1 cellular context compared by ENCODE assay signal in the genomic region with DNA sequence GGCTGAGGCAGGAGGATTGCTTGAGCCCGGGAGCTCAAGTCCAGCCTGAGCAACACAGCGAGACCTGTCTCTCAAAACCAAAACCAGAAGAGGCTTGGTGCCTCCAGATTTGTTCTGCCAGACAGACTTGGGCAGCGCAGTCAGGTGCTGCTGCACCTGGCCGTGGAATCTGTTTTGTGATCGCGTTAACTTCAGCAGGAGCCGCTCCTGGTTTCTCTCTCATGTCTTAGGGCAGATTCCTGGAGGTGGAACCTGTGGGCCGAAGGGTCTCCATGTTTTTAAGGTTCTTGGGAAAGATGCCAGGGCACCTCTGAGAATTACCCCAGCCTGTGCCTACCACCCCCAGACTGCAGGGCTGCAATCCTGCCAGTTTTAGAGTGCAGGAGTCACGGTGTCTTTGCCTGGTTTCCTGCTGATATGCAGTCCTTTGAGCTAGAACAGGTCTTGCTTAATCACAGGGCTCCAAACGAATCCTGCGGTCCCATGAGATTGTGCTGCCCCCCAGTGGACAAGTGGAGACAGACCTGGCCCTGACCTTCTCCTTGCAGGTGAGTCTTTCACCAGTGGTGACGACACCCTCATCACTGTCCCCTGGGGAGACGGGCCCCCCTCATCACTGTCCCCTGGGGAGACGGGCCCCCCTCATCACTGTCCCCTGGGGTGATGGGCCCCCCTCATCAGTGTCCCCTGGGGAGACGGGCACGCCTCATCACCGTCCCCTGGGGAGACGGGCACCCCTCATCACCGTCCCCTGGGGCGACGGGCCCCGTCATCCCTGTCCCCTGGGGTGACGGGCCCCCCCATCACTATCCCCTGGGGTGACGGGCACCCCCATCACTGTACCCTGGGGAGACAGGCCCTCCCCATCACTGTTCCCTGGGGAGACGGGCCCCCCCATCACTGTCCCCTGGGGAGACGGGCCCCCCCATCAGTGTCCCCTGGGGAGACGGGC.
A peak's percentile ranks its signal among the peaks of the same experiment; 100 is the strongest.
TF ChIP-seq lines count a peak whose summit lies in the region.

No MANE protein-coding gene starts in this region.

TF ChIP-seq in HepG2, 621 proteins besides CTCF, POLR2A, EP300 and RAD21 (continues in another document):
- TF ChIP-seq MEIS1 (CRISPR knock-in tag; IDR thresholded peaks at IDR 0.05; ENCODE audit: borderline replicate concordance) (0 out of 2 replicates have a peak, but pooled peaks have one; percentile 30), GABPB1 (CRISPR knock-in tag; IDR thresholded peaks at IDR 0.05) (no peak), MED13 (CRISPR knock-in tag; IDR thresholded peaks at IDR 0.05) (no peak), ZSCAN21 (CRISPR knock-in tag; IDR thresholded peaks at IDR 0.05; ENCODE audit: borderline replicate concordance) (no peak), ZNF20 (CRISPR knock-in tag; IDR thresholded peaks at IDR 0.05) (no peak), PAX8 (CRISPR knock-in tag; IDR thresholded peaks at IDR 0.05; ENCODE audit: borderline replicate concordance) (no peak), MAZ (IDR thresholded peaks at IDR 0.05; ENCODE audit: borderline replicate concordance, low read depth, low read length) (no peak), MAZ (CRISPR knock-in tag; IDR thresholded peaks at IDR 0.05; ENCODE audit: low read depth) (0 out of 2 replicates have a peak, but pooled peaks have one; percentile 50), ZNF33B (CRISPR knock-in tag; IDR thresholded peaks at IDR 0.05) (no peak), AHR (CRISPR knock-in tag; IDR thresholded peaks at IDR 0.05) (no peak), YEATS4 (CRISPR knock-in tag; IDR thresholded peaks at IDR 0.05; ENCODE audit: borderline replicate concordance) (no peak), REPIN1 (CRISPR knock-in tag; IDR thresholded peaks at IDR 0.05; ENCODE audit: borderline replicate concordance, low read depth) (peak; percentile 67; the same call in 1 of the 2 replicates), MED8 (CRISPR knock-in tag; IDR thresholded peaks at IDR 0.05; ENCODE audit: insufficient replicate concordance) (no peak), KLF16 (CRISPR knock-in tag; IDR thresholded peaks at IDR 0.05) (no peak), ZNF552 (CRISPR knock-in tag; IDR thresholded peaks at IDR 0.05; ENCODE audit: borderline replicate concordance) (no peak), ZNF75D (CRISPR knock-in tag; IDR thresholded peaks at IDR 0.05; ENCODE audit: borderline replicate concordance) (no peak)
- TF ChIP-seq, protein P1, sequence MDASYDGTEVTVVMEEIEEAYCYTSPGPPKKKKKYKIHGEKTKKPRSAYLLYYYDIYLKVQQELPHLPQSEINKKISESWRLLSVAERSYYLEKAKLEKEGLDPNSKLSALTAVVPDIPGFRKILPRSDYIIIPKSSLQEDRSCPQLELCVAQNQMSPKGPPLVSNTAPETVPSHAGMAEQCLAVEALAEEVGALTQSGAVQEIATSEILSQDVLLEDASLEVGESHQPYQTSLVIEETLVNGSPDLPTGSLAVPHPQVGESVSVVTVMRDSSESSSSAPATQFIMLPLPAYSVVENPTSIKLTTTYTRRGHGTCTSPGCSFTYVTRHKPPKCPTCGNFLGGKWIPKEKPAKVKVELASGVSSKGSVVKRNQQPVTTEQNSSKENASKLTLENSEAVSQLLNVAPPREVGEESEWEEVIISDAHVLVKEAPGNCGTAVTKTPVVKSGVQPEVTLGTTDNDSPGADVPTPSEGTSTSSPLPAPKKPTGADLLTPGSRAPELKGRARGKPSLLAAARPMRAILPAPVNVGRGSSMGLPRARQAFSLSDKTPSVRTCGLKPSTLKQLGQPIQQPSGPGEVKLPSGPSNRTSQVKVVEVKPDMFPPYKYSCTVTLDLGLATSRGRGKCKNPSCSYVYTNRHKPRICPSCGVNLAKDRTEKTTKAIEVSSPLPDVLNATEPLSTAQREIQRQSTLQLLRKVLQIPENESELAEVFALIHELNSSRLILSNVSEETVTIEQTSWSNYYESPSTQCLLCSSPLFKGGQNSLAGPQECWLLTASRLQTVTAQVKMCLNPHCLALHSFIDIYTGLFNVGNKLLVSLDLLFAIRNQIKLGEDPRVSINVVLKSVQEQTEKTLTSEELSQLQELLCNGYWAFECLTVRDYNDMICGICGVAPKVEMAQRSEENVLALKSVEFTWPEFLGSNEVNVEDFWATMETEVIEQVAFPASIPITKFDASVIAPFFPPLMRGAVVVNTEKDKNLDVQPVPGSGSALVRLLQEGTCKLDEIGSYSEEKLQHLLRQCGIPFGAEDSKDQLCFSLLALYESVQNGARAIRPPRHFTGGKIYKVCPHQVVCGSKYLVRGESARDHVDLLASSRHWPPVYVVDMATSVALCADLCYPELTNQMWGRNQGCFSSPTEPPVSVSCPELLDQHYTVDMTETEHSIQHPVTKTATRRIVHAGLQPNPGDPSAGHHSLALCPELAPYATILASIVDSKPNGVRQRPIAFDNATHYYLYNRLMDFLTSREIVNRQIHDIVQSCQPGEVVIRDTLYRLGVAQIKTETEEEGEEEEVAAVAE (CRISPR knock-in tag; IDR thresholded peaks at IDR 0.05; ENCODE audit: borderline replicate concordance): no peak
- TF ChIP-seq, protein P2, sequence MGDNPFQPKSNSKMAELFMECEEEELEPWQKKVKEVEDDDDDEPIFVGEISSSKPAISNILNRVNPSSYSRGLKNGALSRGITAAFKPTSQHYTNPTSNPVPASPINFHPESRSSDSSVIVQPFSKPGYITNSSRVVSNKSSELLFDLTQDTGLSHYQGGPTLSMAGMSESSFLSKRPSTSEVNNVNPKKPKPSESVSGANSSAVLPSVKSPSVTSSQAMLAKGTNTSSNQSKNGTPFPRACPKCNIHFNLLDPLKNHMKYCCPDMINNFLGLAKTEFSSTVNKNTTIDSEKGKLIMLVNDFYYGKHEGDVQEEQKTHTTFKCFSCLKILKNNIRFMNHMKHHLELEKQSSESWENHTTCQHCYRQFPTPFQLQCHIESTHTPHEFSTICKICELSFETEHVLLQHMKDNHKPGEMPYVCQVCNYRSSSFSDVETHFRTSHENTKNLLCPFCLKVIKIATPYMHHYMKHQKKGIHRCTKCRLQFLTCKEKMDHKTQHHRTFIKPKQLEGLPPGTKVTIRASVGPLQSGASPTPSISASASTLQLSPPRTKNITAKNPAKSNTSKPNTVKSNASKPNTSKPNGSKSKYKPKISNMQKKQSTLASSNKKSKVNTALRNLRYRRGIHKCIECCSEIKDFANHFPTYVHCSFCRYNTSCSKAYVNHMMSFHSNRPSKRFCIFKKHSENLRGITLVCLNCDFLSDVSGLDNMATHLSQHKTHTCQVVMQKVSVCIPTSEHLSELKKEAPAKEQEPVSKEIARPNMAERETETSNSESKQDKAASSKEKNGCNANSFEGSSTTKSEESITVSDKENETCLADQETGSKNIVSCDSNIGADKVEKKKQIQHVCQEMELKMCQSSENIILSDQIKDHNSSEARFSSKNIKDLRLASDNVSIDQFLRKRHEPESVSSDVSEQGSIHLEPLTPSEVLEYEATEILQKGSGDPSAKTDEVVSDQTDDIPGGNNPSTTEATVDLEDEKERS (CRISPR knock-in tag; IDR thresholded peaks at IDR 0.05): no peak
- TF ChIP-seq, protein P3, sequence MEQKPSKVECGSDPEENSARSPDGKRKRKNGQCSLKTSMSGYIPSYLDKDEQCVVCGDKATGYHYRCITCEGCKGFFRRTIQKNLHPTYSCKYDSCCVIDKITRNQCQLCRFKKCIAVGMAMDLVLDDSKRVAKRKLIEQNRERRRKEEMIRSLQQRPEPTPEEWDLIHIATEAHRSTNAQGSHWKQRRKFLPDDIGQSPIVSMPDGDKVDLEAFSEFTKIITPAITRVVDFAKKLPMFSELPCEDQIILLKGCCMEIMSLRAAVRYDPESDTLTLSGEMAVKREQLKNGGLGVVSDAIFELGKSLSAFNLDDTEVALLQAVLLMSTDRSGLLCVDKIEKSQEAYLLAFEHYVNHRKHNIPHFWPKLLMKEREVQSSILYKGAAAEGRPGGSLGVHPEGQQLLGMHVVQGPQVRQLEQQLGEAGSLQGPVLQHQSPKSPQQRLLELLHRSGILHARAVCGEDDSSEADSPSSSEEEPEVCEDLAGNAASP (CRISPR knock-in tag; IDR thresholded peaks at IDR 0.05; ENCODE audit: borderline replicate concordance): 0 out of 2 replicates have a peak, but pooled peaks have one; percentile 18
- TF ChIP-seq, protein P4, sequence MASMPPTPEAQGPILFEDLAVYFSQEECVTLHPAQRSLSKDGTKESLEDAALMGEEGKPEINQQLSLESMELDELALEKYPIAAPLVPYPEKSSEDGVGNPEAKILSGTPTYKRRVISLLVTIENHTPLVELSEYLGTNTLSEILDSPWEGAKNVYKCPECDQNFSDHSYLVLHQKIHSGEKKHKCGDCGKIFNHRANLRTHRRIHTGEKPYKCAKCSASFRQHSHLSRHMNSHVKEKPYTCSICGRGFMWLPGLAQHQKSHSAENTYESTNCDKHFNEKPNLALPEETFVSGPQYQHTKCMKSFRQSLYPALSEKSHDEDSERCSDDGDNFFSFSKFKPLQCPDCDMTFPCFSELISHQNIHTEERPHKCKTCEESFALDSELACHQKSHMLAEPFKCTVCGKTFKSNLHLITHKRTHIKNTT (CRISPR knock-in tag; IDR thresholded peaks at IDR 0.05): no peak
- TF ChIP-seq, protein P5, sequence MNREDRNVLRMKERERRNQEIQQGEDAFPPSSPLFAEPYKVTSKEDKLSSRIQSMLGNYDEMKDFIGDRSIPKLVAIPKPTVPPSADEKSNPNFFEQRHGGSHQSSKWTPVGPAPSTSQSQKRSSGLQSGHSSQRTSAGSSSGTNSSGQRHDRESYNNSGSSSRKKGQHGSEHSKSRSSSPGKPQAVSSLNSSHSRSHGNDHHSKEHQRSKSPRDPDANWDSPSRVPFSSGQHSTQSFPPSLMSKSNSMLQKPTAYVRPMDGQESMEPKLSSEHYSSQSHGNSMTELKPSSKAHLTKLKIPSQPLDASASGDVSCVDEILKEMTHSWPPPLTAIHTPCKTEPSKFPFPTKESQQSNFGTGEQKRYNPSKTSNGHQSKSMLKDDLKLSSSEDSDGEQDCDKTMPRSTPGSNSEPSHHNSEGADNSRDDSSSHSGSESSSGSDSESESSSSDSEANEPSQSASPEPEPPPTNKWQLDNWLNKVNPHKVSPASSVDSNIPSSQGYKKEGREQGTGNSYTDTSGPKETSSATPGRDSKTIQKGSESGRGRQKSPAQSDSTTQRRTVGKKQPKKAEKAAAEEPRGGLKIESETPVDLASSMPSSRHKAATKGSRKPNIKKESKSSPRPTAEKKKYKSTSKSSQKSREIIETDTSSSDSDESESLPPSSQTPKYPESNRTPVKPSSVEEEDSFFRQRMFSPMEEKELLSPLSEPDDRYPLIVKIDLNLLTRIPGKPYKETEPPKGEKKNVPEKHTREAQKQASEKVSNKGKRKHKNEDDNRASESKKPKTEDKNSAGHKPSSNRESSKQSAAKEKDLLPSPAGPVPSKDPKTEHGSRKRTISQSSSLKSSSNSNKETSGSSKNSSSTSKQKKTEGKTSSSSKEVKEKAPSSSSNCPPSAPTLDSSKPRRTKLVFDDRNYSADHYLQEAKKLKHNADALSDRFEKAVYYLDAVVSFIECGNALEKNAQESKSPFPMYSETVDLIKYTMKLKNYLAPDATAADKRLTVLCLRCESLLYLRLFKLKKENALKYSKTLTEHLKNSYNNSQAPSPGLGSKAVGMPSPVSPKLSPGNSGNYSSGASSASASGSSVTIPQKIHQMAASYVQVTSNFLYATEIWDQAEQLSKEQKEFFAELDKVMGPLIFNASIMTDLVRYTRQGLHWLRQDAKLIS (CRISPR knock-in tag; IDR thresholded peaks at IDR 0.05): no peak
- TF ChIP-seq, protein P6, sequence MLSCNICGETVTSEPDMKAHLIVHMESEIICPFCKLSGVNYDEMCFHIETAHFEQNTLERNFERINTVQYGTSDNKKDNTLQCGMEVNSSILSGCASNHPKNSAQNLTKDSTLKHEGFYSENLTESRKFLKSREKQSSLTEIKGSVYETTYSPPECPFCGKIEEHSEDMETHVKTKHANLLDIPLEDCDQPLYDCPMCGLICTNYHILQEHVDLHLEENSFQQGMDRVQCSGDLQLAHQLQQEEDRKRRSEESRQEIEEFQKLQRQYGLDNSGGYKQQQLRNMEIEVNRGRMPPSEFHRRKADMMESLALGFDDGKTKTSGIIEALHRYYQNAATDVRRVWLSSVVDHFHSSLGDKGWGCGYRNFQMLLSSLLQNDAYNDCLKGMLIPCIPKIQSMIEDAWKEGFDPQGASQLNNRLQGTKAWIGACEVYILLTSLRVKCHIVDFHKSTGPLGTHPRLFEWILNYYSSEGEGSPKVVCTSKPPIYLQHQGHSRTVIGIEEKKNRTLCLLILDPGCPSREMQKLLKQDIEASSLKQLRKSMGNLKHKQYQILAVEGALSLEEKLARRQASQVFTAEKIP (CRISPR knock-in tag; IDR thresholded peaks at IDR 0.05; ENCODE audit: borderline replicate concordance): no peak
- TF ChIP-seq, protein P7, sequence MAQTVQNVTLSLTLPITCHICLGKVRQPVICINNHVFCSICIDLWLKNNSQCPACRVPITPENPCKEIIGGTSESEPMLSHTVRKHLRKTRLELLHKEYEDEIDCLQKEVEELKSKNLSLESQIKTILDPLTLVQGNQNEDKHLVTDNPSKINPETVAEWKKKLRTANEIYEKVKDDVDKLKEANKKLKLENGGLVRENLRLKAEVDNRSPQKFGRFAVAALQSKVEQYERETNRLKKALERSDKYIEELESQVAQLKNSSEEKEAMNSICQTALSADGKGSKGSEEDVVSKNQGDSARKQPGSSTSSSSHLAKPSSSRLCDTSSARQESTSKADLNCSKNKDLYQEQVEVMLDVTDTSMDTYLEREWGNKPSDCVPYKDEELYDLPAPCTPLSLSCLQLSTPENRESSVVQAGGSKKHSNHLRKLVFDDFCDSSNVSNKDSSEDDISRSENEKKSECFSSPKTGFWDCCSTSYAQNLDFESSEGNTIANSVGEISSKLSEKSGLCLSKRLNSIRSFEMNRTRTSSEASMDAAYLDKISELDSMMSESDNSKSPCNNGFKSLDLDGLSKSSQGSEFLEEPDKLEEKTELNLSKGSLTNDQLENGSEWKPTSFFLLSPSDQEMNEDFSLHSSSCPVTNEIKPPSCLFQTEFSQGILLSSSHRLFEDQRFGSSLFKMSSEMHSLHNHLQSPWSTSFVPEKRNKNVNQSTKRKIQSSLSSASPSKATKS (CRISPR knock-in tag; IDR thresholded peaks at IDR 0.05): no peak
- TF ChIP-seq, protein P8, sequence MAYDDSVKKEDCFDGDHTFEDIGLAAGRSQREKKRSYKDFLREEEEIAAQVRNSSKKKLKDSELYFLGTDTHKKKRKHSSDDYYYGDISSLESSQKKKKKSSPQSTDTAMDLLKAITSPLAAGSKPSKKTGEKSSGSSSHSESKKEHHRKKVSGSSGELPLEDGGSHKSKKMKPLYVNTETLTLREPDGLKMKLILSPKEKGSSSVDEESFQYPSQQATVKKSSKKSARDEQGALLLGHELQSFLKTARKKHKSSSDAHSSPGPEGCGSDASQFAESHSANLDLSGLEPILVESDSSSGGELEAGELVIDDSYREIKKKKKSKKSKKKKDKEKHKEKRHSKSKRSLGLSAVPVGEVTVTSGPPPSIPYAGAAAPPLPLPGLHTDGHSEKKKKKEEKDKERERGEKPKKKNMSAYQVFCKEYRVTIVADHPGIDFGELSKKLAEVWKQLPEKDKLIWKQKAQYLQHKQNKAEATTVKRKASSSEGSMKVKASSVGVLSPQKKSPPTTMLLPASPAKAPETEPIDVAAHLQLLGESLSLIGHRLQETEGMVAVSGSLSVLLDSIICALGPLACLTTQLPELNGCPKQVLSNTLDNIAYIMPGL (CRISPR knock-in tag; IDR thresholded peaks at IDR 0.05; ENCODE audit: borderline replicate concordance in 1 of 2, low read depth in 1 of 2): peak in 1 of 2 experiments; percentile 49; a peak in 2 of 4 replicates
- TF ChIP-seq, protein P9, sequence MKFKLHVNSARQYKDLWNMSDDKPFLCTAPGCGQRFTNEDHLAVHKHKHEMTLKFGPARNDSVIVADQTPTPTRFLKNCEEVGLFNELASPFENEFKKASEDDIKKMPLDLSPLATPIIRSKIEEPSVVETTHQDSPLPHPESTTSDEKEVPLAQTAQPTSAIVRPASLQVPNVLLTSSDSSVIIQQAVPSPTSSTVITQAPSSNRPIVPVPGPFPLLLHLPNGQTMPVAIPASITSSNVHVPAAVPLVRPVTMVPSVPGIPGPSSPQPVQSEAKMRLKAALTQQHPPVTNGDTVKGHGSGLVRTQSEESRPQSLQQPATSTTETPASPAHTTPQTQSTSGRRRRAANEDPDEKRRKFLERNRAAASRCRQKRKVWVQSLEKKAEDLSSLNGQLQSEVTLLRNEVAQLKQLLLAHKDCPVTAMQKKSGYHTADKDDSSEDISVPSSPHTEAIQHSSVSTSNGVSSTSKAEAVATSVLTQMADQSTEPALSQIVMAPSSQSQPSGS (CRISPR knock-in tag; IDR thresholded peaks at IDR 0.05): no peak
